13 cellular contexts compared by ENCODE assay signal in the genomic region with DNA sequence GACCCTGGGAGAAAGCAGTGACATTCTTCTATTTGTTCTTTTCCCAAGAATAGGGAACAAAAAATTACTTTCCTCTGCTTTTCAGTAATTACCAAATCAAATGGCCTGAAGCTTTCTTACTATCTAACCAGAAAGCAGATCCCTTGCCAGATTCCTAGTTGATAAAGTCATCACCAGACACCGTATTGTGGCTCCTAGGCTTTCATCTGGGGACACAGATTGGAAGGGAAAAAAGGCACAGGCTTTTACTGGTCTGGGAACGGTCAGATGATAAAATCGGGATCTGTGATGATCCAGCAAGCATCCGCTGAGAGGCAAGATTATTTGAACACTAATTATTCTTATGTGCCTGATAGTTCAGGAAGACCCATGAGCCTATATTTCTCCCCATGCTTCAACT.
"Had no signal": no experiment of that assay in that cellular context is flagged by ENCODE, and none has a peak within 500 bp of the region (broad histone marks: within the 10 kb centered on the region; RNA-seq: fewer than 3 reads in every experiment).

No MANE protein-coding gene starts in this region.

- H3K9me3 ChIP-seq: ovary, stomach, thoracic aorta had no signal

- H3K4me1 Mint-ChIP-seq: neural crest cell, WTC11 had no signal

- H3K36me3 Mint-ChIP-seq: WTC11 had no signal

- H3K36me3 ChIP-seq: cardiac muscle cell, ovary, stomach, thoracic aorta had no signal

- DNase-seq: activated CD4-positive, alpha-beta T cell treated with anti-CD3 and anti-CD28 coated beads, Interleukin-2, amount 10 ng/mL, durations not matched to agents 7 days and 5 days; anterior cingulate cortex; kidney; left ventricle myocardium superior; mesenchymal stem cell; ovary; stimulated activated CD4-positive, alpha-beta T cell treated with anti-CD3 and anti-CD28 coated beads, Interleukin-4, amount 100 ng/mL, for 4 hours; stomach had no signal

- H3K27me3 Mint-ChIP-seq: activated CD4-positive, alpha-beta T cell treated with anti-CD3 and anti-CD28 coated beads, Interleukin-2, amount 10 ng/mL, durations not matched to agents 7 days and 5 days; activated naive CD8-positive, alpha-beta T cell had no signal

- H3K4me1 ChIP-seq: stomach had no signal

- H3K27me3 ChIP-seq: cardiac muscle cell, ovary, stomach had no signal

- H3K27ac Mint-ChIP-seq: activated naive CD8-positive, alpha-beta T cell; WTC11 had no signal

- H3K4me3 ChIP-seq: cardiac muscle cell, ovary, stomach, thoracic aorta had no signal

- H3K27ac ChIP-seq: cardiac muscle cell, ovary, stomach, thoracic aorta had no signal

- ATAC-seq: left ventricle myocardium superior, WTC11 had no signal

- H3K4me3 Mint-ChIP-seq: activated CD4-positive, alpha-beta T cell treated with anti-CD3 and anti-CD28 coated beads, Interleukin-2, amount 10 ng/mL, durations not matched to agents 7 days and 5 days; activated naive CD8-positive, alpha-beta T cell; neural crest cell; WTC11 had no signal

- H3K9me3 Mint-ChIP-seq: neural crest cell had no signal
